In the genomic region with DNA sequence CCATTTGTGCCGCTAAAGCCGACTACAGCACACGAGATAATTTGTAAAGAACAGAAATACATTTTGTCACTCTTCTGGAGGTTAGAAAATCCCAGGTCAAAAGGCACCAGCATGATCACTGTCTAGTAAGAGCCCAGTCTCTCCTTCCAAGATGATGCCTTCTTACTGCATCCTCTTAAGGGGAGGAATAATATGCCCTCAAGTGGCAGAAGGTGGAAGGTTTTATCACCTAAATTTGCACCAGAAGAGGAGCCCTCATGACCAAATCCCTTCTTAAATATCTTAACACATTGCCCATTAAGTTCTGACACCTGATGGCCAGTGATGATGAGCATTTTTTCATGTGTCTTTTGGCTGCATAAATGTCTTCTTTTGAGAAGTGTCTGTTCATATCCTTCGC, we compare ENCODE assay signal across 13 cellular contexts.
A peak's percentile ranks its signal among the peaks of the same experiment; 100 is the strongest.
DNase-seq lines count a peak whose midpoint lies in the region; ATAC-seq and TF ChIP-seq lines count a peak whose summit lies in the region.
"Had no signal": no experiment of that assay in that cellular context is flagged by ENCODE, and none has a peak within 500 bp of the region (broad histone marks: within the 10 kb centered on the region; RNA-seq: fewer than 3 reads in every experiment).

No MANE protein-coding gene starts in this region.

- no peaks in the 10 kb centered on the region for H3K36me3 Mint-ChIP-seq in GM23338 (ENCODE audit: low read depth)
- H3K36me3 Mint-ChIP-seq in activated CD4-positive, alpha-beta T cell treated with anti-CD3 and anti-CD28 coated beads, Interleukin-2, amount 10 ng/mL, durations not matched to agents 24 days and 14 days (ENCODE audit: low read depth) = no peaks in the 10 kb centered on the region
- H3K36me3 Mint-ChIP-seq in activated T-cell treated with anti-CD3 and anti-CD28 coated beads, Interleukin-2, amount 50 U/mL, for 24 hours (ENCODE audit: low read depth) = no peaks in the 10 kb centered on the region
- H3K36me3 Mint-ChIP-seq: CD4-positive, CD25-positive, alpha-beta regulatory T cell had no signal

- H3K9me2 ChIP-seq in GM23338 (ENCODE audit: insufficient read depth) = 0 out of 2 replicates have a peak, but pooled peaks cover 3% of the 10 kb centered on the region

- DNase-seq in ACHN (peak; percentile 8), GM23338 (ENCODE audit: low spot score) (peak; percentile 59), NCI-H82 (lab: John Stamatoyannopoulos, UW) (peak; percentile 81), dermis blood vessel endothelial cell (peak; percentile 1), KG1 (lab: John Stamatoyannopoulos, UW) (no peak)
- DNase-seq in stimulated activated CD4-positive, alpha-beta T cell treated with anti-CD3 and anti-CD28 coated beads, Interleukin-15, amount 100 ng/mL, for 24 hours = no peak
- no peak for DNase-seq in activated CD4-positive, alpha-beta T cell treated with anti-CD3 and anti-CD28 coated beads, Interleukin-2, amount 10 ng/mL, durations not matched to agents 24 days and 14 days
- no peak for DNase-seq in activated T-cell treated with anti-CD3 and anti-CD28 coated beads, Interleukin-2, amount 50 U/mL, for 24 hours
- DNase-seq: activated T-cell treated with anti-CD3 and anti-CD28 coated beads, Interleukin-2, amount 50 U/mL, for 1 hour; CD4-positive, CD25-positive, alpha-beta regulatory T cell; midbrain; NCI-H2029 had no signal

- intact Hi-C loops in activated CD4-positive, alpha-beta T cell treated with anti-CD3 and anti-CD28 coated beads, Interleukin-2, amount 10 ng/mL, durations not matched to agents 24 days and 14 days (cut with micrococcal nuclease) = no loop called here

- H4K20me1 ChIP-seq in GM23338 (replicated peaks; ENCODE audit: insufficient read depth) = no peaks in the 10 kb centered on the region

- H3K79me2 ChIP-seq in GM23338 (replicated peaks; ENCODE audit: insufficient read depth) = no peaks in the 10 kb centered on the region

- no peaks in the 10 kb centered on the region for H3K27me3 ChIP-seq in GM23338 (ENCODE audit: insufficient read depth)
- H3K27me3 ChIP-seq: cardiac muscle cell had no signal

- no peaks in the 10 kb centered on the region for H3K9me3 Mint-ChIP-seq in GM23338
- no peaks in the 10 kb centered on the region for H3K9me3 Mint-ChIP-seq in activated CD4-positive, alpha-beta T cell treated with anti-CD3 and anti-CD28 coated beads, Interleukin-2, amount 10 ng/mL, durations not matched to agents 24 days and 14 days
- peaks cover 2% of the 10 kb centered on the region for H3K9me3 Mint-ChIP-seq in activated T-cell treated with anti-CD3 and anti-CD28 coated beads, Interleukin-2, amount 50 U/mL, for 24 hours

- no peak overlapping the region for H3K4me3 Mint-ChIP-seq in GM23338
- no peak overlapping the region for H3K4me3 Mint-ChIP-seq in activated CD4-positive, alpha-beta T cell treated with anti-CD3 and anti-CD28 coated beads, Interleukin-2, amount 10 ng/mL, durations not matched to agents 24 days and 14 days
- no peak overlapping the region for H3K4me3 Mint-ChIP-seq in activated T-cell treated with anti-CD3 and anti-CD28 coated beads, Interleukin-2, amount 50 U/mL, for 24 hours
- H3K4me3 Mint-ChIP-seq: CD4-positive, CD25-positive, alpha-beta regulatory T cell had no signal

- ATAC-seq in GM23338 = peak; percentile 84

- H3F3A ChIP-seq in GM23338 (replicated peaks; ENCODE audit: low read depth) = no peaks in the 10 kb centered on the region

- H3K27me3 Mint-ChIP-seq in GM23338 (ENCODE audit: insufficient read depth, low read depth, poor library complexity) = peaks cover 2% of the 10 kb centered on the region
- no peaks in the 10 kb centered on the region for H3K27me3 Mint-ChIP-seq in activated CD4-positive, alpha-beta T cell treated with anti-CD3 and anti-CD28 coated beads, Interleukin-2, amount 10 ng/mL, durations not matched to agents 24 days and 14 days
- no peaks in the 10 kb centered on the region for H3K27me3 Mint-ChIP-seq in activated T-cell treated with anti-CD3 and anti-CD28 coated beads, Interleukin-2, amount 50 U/mL, for 24 hours
- H3K27me3 Mint-ChIP-seq: CD4-positive, CD25-positive, alpha-beta regulatory T cell had no signal

- H3K4me1 ChIP-seq in GM23338 (ENCODE audit: insufficient read depth) = no peaks in the 10 kb centered on the region

- peak; percentile 55 to 74 for TF ChIP-seq CTCF in GM23338 (conservative IDR thresholded peaks at IDR 0.05; ENCODE audit: low read depth in 2 of 2)

- no peak overlapping the region for H3K4me2 ChIP-seq in GM23338

- H3K4me1 Mint-ChIP-seq in GM23338 = no peaks in the 10 kb centered on the region
- no peaks in the 10 kb centered on the region for H3K4me1 Mint-ChIP-seq in activated CD4-positive, alpha-beta T cell treated with anti-CD3 and anti-CD28 coated beads, Interleukin-2, amount 10 ng/mL, durations not matched to agents 24 days and 14 days
- H3K4me1 Mint-ChIP-seq in activated T-cell treated with anti-CD3 and anti-CD28 coated beads, Interleukin-2, amount 50 U/mL, for 24 hours (ENCODE audit: low read depth) = no peaks in the 10 kb centered on the region
- H3K4me1 Mint-ChIP-seq: CD4-positive, CD25-positive, alpha-beta regulatory T cell had no signal

- H3K36me3 ChIP-seq in GM23338 (ENCODE audit: insufficient read depth) = no peaks in the 10 kb centered on the region
- H3K36me3 ChIP-seq: cardiac muscle cell had no signal

- H3K27ac Mint-ChIP-seq in GM23338 = no peak overlapping the region
- no peak overlapping the region for H3K27ac Mint-ChIP-seq in activated CD4-positive, alpha-beta T cell treated with anti-CD3 and anti-CD28 coated beads, Interleukin-2, amount 10 ng/mL, durations not matched to agents 24 days and 14 days
- H3K27ac Mint-ChIP-seq in activated T-cell treated with anti-CD3 and anti-CD28 coated beads, Interleukin-2, amount 50 U/mL, for 24 hours = no peak overlapping the region
- H3K27ac Mint-ChIP-seq: CD4-positive, CD25-positive, alpha-beta regulatory T cell had no signal

- in situ Hi-C loops in ACHN (cut with HindIII; ENCODE audit: low pct_ligation_motif_present, low pct_unique_long_range_greater_than_20kb, low sequenced_read_pairs) = no loop called here

- no peak overlapping the region for H3K4me3 ChIP-seq in GM23338
- H3K4me3 ChIP-seq: cardiac muscle cell had no signal

- no peak overlapping the region for H3K27ac ChIP-seq in GM23338 (ENCODE audit: low read depth)
- H3K27ac ChIP-seq: cardiac muscle cell had no signal

- H2AFZ ChIP-seq in GM23338 = no peak overlapping the region

TF ChIP-seq in GM23338, 12 proteins besides CTCF, POLR2A, EP300 and RAD21 (continues in another document):
- TF ChIP-seq, protein P1, sequence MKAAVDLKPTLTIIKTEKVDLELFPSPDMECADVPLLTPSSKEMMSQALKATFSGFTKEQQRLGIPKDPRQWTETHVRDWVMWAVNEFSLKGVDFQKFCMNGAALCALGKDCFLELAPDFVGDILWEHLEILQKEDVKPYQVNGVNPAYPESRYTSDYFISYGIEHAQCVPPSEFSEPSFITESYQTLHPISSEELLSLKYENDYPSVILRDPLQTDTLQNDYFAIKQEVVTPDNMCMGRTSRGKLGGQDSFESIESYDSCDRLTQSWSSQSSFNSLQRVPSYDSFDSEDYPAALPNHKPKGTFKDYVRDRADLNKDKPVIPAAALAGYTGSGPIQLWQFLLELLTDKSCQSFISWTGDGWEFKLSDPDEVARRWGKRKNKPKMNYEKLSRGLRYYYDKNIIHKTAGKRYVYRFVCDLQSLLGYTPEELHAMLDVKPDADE (IDR thresholded peaks at IDR 0.05) = no peak
- TF ChIP-seq POLR2AphosphoS5 (IDR thresholded peaks at IDR 0.05; ENCODE audit: low read depth) (no peak), NANOG (IDR thresholded peaks at IDR 0.05; ENCODE audit: borderline replicate concordance) (no peak), EZH2 (IDR thresholded peaks at IDR 0.05; ENCODE audit: low read depth, unreplicated experiment) (no peak), JUNB (IDR thresholded peaks at IDR 0.05; ENCODE audit: unreplicated experiment) (no peak), ZNF331 (CRISPR knock-in tag; IDR thresholded peaks at IDR 0.05; ENCODE audit: low read depth) (no peak)
- TF ChIP-seq, protein P2, sequence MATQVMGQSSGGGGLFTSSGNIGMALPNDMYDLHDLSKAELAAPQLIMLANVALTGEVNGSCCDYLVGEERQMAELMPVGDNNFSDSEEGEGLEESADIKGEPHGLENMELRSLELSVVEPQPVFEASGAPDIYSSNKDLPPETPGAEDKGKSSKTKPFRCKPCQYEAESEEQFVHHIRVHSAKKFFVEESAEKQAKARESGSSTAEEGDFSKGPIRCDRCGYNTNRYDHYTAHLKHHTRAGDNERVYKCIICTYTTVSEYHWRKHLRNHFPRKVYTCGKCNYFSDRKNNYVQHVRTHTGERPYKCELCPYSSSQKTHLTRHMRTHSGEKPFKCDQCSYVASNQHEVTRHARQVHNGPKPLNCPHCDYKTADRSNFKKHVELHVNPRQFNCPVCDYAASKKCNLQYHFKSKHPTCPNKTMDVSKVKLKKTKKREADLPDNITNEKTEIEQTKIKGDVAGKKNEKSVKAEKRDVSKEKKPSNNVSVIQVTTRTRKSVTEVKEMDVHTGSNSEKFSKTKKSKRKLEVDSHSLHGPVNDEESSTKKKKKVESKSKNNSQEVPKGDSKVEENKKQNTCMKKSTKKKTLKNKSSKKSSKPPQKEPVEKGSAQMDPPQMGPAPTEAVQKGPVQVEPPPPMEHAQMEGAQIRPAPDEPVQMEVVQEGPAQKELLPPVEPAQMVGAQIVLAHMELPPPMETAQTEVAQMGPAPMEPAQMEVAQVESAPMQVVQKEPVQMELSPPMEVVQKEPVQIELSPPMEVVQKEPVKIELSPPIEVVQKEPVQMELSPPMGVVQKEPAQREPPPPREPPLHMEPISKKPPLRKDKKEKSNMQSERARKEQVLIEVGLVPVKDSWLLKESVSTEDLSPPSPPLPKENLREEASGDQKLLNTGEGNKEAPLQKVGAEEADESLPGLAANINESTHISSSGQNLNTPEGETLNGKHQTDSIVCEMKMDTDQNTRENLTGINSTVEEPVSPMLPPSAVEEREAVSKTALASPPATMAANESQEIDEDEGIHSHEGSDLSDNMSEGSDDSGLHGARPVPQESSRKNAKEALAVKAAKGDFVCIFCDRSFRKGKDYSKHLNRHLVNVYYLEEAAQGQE (IDR thresholded peaks at IDR 0.05; ENCODE audit: unreplicated experiment) = no peak

Comparison
In these comparisons a context has a peak if more than half of its experiments do, and no peak if none do; other contexts are left out.
1. DNase-seq: peak in ACHN (single experiment), GM23338 (single experiment), NCI-H82 (single experiment) and dermis blood vessel endothelial cell (single experiment); none in stimulated activated CD4-positive, alpha-beta T cell treated with anti-CD3 and anti-CD28 coated beads, Interleukin-15, amount 100 ng/mL, for 24 hours (single experiment), KG1 (single experiment), activated CD4-positive, alpha-beta T cell treated with anti-CD3 and anti-CD28 coated beads, Interleukin-2, amount 10 ng/mL, durations not matched to agents 24 days and 14 days (single experiment) and activated T-cell treated with anti-CD3 and anti-CD28 coated beads, Interleukin-2, amount 50 U/mL, for 24 hours (single experiment).